Comparison of ENCODE assay signal across 29 cellular contexts in genomic region chr2:48613211-48613610, GRCh38. TPM values are rescaled to one million over a fixed set of nuclear protein-coding genes. Genes with fewer than 3 reads are reported as not detected.
"Had no signal": no experiment of that assay in that cellular context is flagged by ENCODE, and none has a peak within 500 bp of the region (broad histone marks: within the 10 kb centered on the region; RNA-seq: fewer than 3 reads in every experiment).

No MANE protein-coding gene starts in this region.

- H3K36me3 ChIP-seq: colonic mucosa, esophagus muscularis mucosa, esophagus squamous epithelium, gastrocnemius medialis, gastroesophageal sphincter, heart left ventricle, heart right ventricle had no signal

- DNase-seq: colonic mucosa; cortex of kidney; dermis blood vessel endothelial cell; dorsolateral prefrontal cortex; effector CD4-positive, alpha-beta T cell; effector CD8-positive, alpha-beta T cell; effector memory CD4-positive, alpha-beta T cell; effector memory CD8-positive, alpha-beta T cell; endodermal cell; erythroblast; esophagus squamous epithelium; foreskin fibroblast; foreskin keratinocyte; foreskin melanocyte; gastrocnemius medialis; head of caudate nucleus; heart left ventricle; heart right ventricle had no signal

- H3K9me3 ChIP-seq: colonic mucosa, esophagus squamous epithelium, gastrocnemius medialis, gastroesophageal sphincter had no signal

- H3K27ac ChIP-seq: colonic mucosa, coronary artery, dorsolateral prefrontal cortex, epithelial cell of prostate, esophagus muscularis mucosa, esophagus squamous epithelium, foreskin keratinocyte, gastrocnemius medialis, gastroesophageal sphincter, heart left ventricle, heart right ventricle had no signal

- H3K9me3 Mint-ChIP-seq: dendritic cell treated with granulocyte-macrophage colony-stimulating factor and Interleukin-4, amounts not matched to agents 40 ng/mL and 50 ng/mL, for 4 days had no signal

- H3K4me3 Mint-ChIP-seq: dendritic cell treated with granulocyte-macrophage colony-stimulating factor and Interleukin-4, amounts not matched to agents 40 ng/mL and 50 ng/mL, for 4 days; effector memory CD8-positive, alpha-beta T cell; endodermal cell had no signal

- H3K4me1 ChIP-seq: colonic mucosa, esophagus squamous epithelium, foreskin keratinocyte, gastrocnemius medialis, heart left ventricle, heart right ventricle had no signal

- H3K4me3 ChIP-seq: colonic mucosa, coronary artery, dorsolateral prefrontal cortex, esophagus muscularis mucosa, esophagus squamous epithelium, gastrocnemius medialis, gastroesophageal sphincter, heart left ventricle, heart right ventricle had no signal

- H3K27ac Mint-ChIP-seq: dendritic cell treated with granulocyte-macrophage colony-stimulating factor and Interleukin-4, amounts not matched to agents 40 ng/mL and 50 ng/mL, for 4 days; effector memory CD8-positive, alpha-beta T cell; endodermal cell had no signal

- H3K27me3 ChIP-seq: colonic mucosa, esophagus muscularis mucosa, esophagus squamous epithelium, foreskin keratinocyte, gastrocnemius medialis, gastroesophageal sphincter, heart right ventricle had no signal

- H3K4me1 Mint-ChIP-seq: endodermal cell had no signal

RNA-seq across cellular contexts. Expression of gene GTF2A1L, which starts 4.4 kb away (rescaled TPM):
- total RNA-seq: chondrocyte, dermis blood vessel endothelial cell, endodermal cell, endothelial cell of umbilical vein, epithelial cell of proximal tubule, esophagus mucosa, foreskin keratinocyte, frontal cortex, glomerular endothelial cell, heart right ventricle had no signal
